ENCODE assay signal across 2 cellular contexts in the genomic region with DNA sequence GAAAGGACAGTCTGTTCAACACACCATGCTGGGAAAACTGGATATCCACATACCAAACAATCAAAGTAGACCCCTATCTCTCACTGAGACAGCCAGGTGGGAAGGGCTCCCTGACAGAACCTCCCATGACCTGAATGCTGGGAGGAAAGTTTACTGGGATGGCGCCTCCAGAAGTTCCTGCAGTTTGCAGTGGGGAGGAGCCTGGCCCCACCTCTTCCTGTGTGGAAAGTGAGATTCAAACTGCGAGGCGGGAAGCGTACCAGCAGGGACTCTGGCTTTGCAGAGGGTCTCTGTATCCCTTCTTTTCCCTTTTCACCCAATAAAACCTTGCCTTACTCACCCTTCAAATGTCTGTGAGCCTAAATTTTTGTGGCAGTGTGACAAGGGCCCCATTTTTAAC.
TF ChIP-seq lines count a peak whose summit lies in the region.

No MANE protein-coding gene starts in this region.

TF ChIP-seq in GM23338, 12 proteins besides CTCF, POLR2A, EP300 and RAD21:
- no peak for TF ChIP-seq JUNB (IDR thresholded peaks at IDR 0.05; ENCODE audit: unreplicated experiment)
- TF ChIP-seq ZNF331 (CRISPR knock-in tag; IDR thresholded peaks at IDR 0.05; ENCODE audit: low read depth), result no peak
- TF ChIP-seq NANOG (IDR thresholded peaks at IDR 0.05; ENCODE audit: borderline replicate concordance), result no peak

TF ChIP-seq in IMR-90, 13 proteins besides CTCF, POLR2A, EP300 and RAD21:
- TF ChIP-seq SMC3 (IDR thresholded peaks at IDR 0.05; ENCODE audit: low read depth, low read length), result no peak
- TF ChIP-seq NFE2L2 (IDR thresholded peaks at IDR 0.05; ENCODE audit: low read depth, low read length), result no peak
- TF ChIP-seq MXI1 (IDR thresholded peaks at IDR 0.05; ENCODE audit: borderline replicate concordance, low read depth, low read length), result no peak
- no peak for TF ChIP-seq MAZ (IDR thresholded peaks at IDR 0.05; ENCODE audit: borderline replicate concordance, low read depth, low read length)
- TF ChIP-seq, protein P1, sequence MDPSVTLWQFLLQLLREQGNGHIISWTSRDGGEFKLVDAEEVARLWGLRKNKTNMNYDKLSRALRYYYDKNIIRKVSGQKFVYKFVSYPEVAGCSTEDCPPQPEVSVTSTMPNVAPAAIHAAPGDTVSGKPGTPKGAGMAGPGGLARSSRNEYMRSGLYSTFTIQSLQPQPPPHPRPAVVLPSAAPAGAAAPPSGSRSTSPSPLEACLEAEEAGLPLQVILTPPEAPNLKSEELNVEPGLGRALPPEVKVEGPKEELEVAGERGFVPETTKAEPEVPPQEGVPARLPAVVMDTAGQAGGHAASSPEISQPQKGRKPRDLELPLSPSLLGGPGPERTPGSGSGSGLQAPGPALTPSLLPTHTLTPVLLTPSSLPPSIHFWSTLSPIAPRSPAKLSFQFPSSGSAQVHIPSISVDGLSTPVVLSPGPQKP (IDR thresholded peaks at IDR 0.05; ENCODE audit: borderline replicate concordance, low read depth, low read length), result no peak
- TF ChIP-seq CEBPB (IDR thresholded peaks at IDR 0.05; ENCODE audit: low read depth, low read length), result no peak
- TF ChIP-seq MAFK (IDR thresholded peaks at IDR 0.05; ENCODE audit: low read depth, low read length), result no peak
- TF ChIP-seq, protein P2, sequence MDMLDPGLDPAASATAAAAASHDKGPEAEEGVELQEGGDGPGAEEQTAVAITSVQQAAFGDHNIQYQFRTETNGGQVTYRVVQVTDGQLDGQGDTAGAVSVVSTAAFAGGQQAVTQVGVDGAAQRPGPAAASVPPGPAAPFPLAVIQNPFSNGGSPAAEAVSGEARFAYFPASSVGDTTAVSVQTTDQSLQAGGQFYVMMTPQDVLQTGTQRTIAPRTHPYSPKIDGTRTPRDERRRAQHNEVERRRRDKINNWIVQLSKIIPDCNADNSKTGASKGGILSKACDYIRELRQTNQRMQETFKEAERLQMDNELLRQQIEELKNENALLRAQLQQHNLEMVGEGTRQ (IDR thresholded peaks at IDR 0.05; ENCODE audit: low read depth, low read length), result no peak
- TF ChIP-seq CHD1 (IDR thresholded peaks at IDR 0.05; ENCODE audit: low read depth, low read length), result no peak
- TF ChIP-seq RCOR1 (IDR thresholded peaks at IDR 0.05; ENCODE audit: insufficient replicate concordance, low read length), result no peak
- TF ChIP-seq BHLHE40 (IDR thresholded peaks at IDR 0.05; ENCODE audit: low read depth, low read length), result no peak
- no peak for TF ChIP-seq RFX5 (IDR thresholded peaks at IDR 0.05; ENCODE audit: low read depth, low read length)
- TF ChIP-seq FOS (IDR thresholded peaks at IDR 0.05; ENCODE audit: low read depth, low read length), result no peak
